8 cellular contexts compared by ENCODE assay signal in the genomic region with DNA sequence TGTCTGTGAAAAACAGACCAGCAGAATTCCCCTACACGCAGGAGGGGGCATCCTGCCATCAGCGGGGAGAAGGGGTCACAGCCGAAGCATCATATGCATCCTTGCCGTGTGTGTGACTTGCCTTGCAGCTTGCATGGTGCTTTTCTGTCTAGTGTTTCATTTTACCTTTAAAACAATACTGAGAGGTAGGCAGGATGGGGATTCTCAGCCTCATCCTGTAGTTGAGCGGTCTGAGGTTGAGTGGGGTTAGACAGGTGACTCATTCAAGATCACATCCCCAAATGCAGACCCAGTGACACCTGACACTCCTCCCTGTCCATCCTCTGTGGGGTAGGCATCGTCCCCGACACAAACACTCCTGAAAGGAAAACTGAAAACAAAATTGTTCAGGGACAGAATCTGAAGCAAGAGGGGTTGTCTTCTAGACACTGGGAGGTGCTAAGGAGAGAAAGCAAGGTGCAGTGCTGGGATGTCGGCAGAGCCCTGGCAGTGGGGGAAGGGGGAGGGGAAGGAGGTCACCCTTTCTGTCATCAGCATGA. TPM values are rescaled to one million over a fixed set of nuclear protein-coding genes. Genes with fewer than 3 reads are reported as not detected.
DNase-seq lines count a peak whose midpoint lies in the region; ATAC-seq and TF ChIP-seq lines count a peak whose summit lies in the region.

No MANE protein-coding gene starts in this region.

- H3K4me3 ChIP-seq in thyroid gland (replicated peaks in 1 of 3) (no peak overlapping the region), psoas muscle (no peak overlapping the region)

- H3K27ac ChIP-seq in thyroid gland (no peak overlapping the region), psoas muscle (no peak overlapping the region)

- H3K9me3 ChIP-seq in thyroid gland (no peaks in the 10 kb centered on the region), psoas muscle (no peaks in the 10 kb centered on the region)

- intact Hi-C loops in thyroid gland (cut with DNase I) (no loop called here), psoas muscle (cut with DNase I) (loop anchor here in 1 of 2 donors (1.0 kb wide), 1 partner anchor 9 kb away; no protein-coding TSS in a partner anchor)

- no peak for TF ChIP-seq POLR2A in thyroid gland (IDR thresholded peaks at IDR 0.05)

- ATAC-seq in psoas muscle: no peak
- no peak for ATAC-seq in GM19324 (IDR thresholded peaks at IDR 0.05; ENCODE audit: low FRiP score, unreplicated experiment)

- H3K4me1 ChIP-seq in thyroid gland (peaks cover 0 to 4% of the 10 kb centered on the region in 2 donors), psoas muscle (no peaks in the 10 kb centered on the region)

- 47 to 52% methylated on average over 8 of the region's 8 CpGs for WGBS in thyroid gland, 2 donors
- 52 to 61% (median 60%) methylated on average over 8 of the region's 8 CpGs for WGBS in psoas muscle, 3 donors

- DNase-seq in GM20000 (ENCODE audit: low spot score): peak; percentile 37
- peak; percentile 52 for DNase-seq in HT1080 (ENCODE audit: low read depth)
- peak; percentile 86 for DNase-seq in activated effector memory CD4-positive, alpha-beta T cell treated with anti-CD3 and anti-CD28 coated beads, Interleukin-2, amount 50 U/mL, for 16 hours
- peak; percentile 46 to 56 for DNase-seq in stimulated activated CD8-positive, alpha-beta memory T cell treated with anti-CD3 and anti-CD28 coated beads, Interleukin-7, amount 100 ng/mL, for 4 hours (ENCODE audit: low read depth in 2 of 2)
- no peak for DNase-seq in NCI-H1048 (lab: John Stamatoyannopoulos, UW)
- DNase-seq in thyroid gland: no peak
- DNase-seq in psoas muscle: no peak

- TF ChIP-seq CTCF in GM20000 (IDR thresholded peaks at IDR 0.05; ENCODE audit: extremely low read depth, missing control alignments) (no peak), thyroid gland (IDR thresholded peaks at IDR 0.05) (no peak), psoas muscle (IDR thresholded peaks at IDR 0.05) (no peak)

- H3K27me3 ChIP-seq in thyroid gland (no peaks in the 10 kb centered on the region), psoas muscle (ENCODE audit: insufficient read depth in 3 of 3, low read length in 2 of 3) (peaks cover 2 to 38% (median 2%) of the 10 kb centered on the region in 3 donors)

- no peaks in the 10 kb centered on the region for H3K36me3 ChIP-seq in thyroid gland
- no peaks in the 10 kb centered on the region for H3K36me3 ChIP-seq in psoas muscle (ENCODE audit: insufficient read depth in 1 of 2, low read depth in 1 of 2)

RNA-seq across cellular contexts. Expression of a gene that starts 7.9 kb away (rescaled TPM):
- total RNA-seq in HT1080 (2014; rRNA removed; shearing (Covaris generic)): 89.0 and 111 TPM in 2 replicates
- 113 and 137 TPM in 2 replicates for polyA plus RNA-seq in HT1080 (2015; cell fraction: cytosol; rRNA removed)
- polyA plus RNA-seq in HT1080 (2015; cell fraction: nucleus; rRNA removed): 70.4 and 93.2 TPM in 2 replicates
- total RNA-seq in thyroid gland (1 to 10 TPM; 1.5 to 6.3 (median 3.8) TPM), psoas muscle (1 to 10 TPM; 1.1 to 1.6 (median 1.1) TPM)
- polyA plus RNA-seq in psoas muscle: under 1 TPM; 0.34 to 0.62 (median 0.46) TPM

Comparison
In these comparisons a context has a peak if more than half of its experiments do, and no peak if none do; other contexts are left out.
1. DNase-seq: peak in GM20000 (single experiment), HT1080 (single experiment), activated effector memory CD4-positive, alpha-beta T cell treated with anti-CD3 and anti-CD28 coated beads, Interleukin-2, amount 50 U/mL, for 16 hours (single experiment) and stimulated activated CD8-positive, alpha-beta memory T cell treated with anti-CD3 and anti-CD28 coated beads, Interleukin-7, amount 100 ng/mL, for 4 hours (2 of 2); none in NCI-H1048 (single experiment), thyroid gland (0 of 2) and psoas muscle (0 of 2).
2. RNA of a gene that starts 7.9 kb away (total RNA-seq): 89.0 to 111 TPM in HT1080; 1.5 to 6.3 TPM in thyroid gland and 1.1 to 1.6 TPM in psoas muscle; every median in the first group is over 10 times any median in the second.